9 cellular contexts compared by ENCODE assay signal in the genomic region with DNA sequence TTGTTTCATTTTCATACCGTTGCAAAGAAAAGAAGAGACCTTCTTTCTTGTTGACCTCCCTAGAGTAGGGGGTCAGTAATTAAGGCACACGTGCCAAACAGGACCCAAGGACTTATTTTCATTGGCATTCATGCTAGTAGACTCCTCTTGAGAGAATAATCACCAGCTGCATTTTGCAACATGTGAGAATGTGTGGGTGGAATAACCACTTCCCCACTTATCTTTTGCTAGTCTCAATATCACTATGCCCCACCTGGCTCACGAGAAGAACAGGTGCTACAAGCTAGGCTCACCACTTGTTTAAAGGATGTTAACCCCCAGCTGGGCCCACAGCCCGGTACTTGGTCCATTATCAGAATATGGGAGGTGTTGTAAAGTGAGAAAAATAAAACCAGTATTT.
A peak's percentile ranks its signal among the peaks of the same experiment; 100 is the strongest.
DNase-seq lines count a peak whose midpoint lies in the region; ATAC-seq and TF ChIP-seq lines count a peak whose summit lies in the region.
"Had no signal": no experiment of that assay in that cellular context is flagged by ENCODE, and none has a peak within 500 bp of the region (broad histone marks: within the 10 kb centered on the region; RNA-seq: fewer than 3 reads in every experiment).

No MANE protein-coding gene starts in this region.

- H3K27ac Mint-ChIP-seq in CD4-positive, alpha-beta memory T cell: no peak overlapping the region
- H3K27ac Mint-ChIP-seq in activated CD4-positive, alpha-beta memory T cell treated with anti-CD3 and anti-CD28 coated beads for 36 hours: no peak overlapping the region

- H3K27ac ChIP-seq in MM.1S (ENCODE audit: low read length): peak overlapping the region; percentile 96
- H3K27ac ChIP-seq in CD4-positive, alpha-beta memory T cell (ENCODE audit: low read depth, low read length): no peak overlapping the region

- peaks cover 0 to 1% (median 0%) of the 10 kb centered on the region in 4 donors for H3K4me1 Mint-ChIP-seq in CD4-positive, alpha-beta memory T cell
- H3K4me1 Mint-ChIP-seq in activated CD4-positive, alpha-beta memory T cell treated with anti-CD3 and anti-CD28 coated beads for 36 hours (ENCODE audit: low read depth): no peaks in the 10 kb centered on the region

- H3K36me3 ChIP-seq in MM.1S (replicated peaks; ENCODE audit: insufficient read depth, low read length): no peaks in the 10 kb centered on the region
- H3K36me3 ChIP-seq in CD4-positive, alpha-beta memory T cell (ENCODE audit: insufficient read depth, low read length): no peaks in the 10 kb centered on the region

- H3K4me3 ChIP-seq in MM.1S (ENCODE audit: low read length): peak overlapping the region; percentile 51
- H3K4me3 ChIP-seq in epithelial cell of proximal tubule (ENCODE audit: low read depth, low read length): no peak overlapping the region
- no peak overlapping the region for H3K4me3 ChIP-seq in CD4-positive, alpha-beta memory T cell (ENCODE audit: low read length in 2 of 2)

- POLR2A ChIA-PET in CD4-positive, alpha-beta memory T cell (lab: Charles Lee; ENCODE audit: partially characterized antibody): no interaction called here
- POLR2A ChIA-PET in activated CD4-positive, alpha-beta memory T cell treated with anti-CD3 and anti-CD28 coated beads for 36 hours (lab: Charles Lee): no interaction called here

- CTCF ChIA-PET in CD4-positive, alpha-beta memory T cell (lab: Charles Lee; ENCODE audit: partially characterized antibody): no interaction called here
- CTCF ChIA-PET in activated CD4-positive, alpha-beta memory T cell treated with anti-CD3 and anti-CD28 coated beads for 36 hours (lab: Charles Lee): no interaction called here

- peaks cover 0 to 2% (median 0%) of the 10 kb centered on the region in 8 donors for H3K9me3 Mint-ChIP-seq in CD4-positive, alpha-beta memory T cell
- peaks cover 2% of the 10 kb centered on the region for H3K9me3 Mint-ChIP-seq in activated CD4-positive, alpha-beta memory T cell treated with anti-CD3 and anti-CD28 coated beads for 36 hours

- H3K27me3 Mint-ChIP-seq in CD4-positive, alpha-beta memory T cell: no peaks in the 10 kb centered on the region
- no peaks in the 10 kb centered on the region for H3K27me3 Mint-ChIP-seq in activated CD4-positive, alpha-beta memory T cell treated with anti-CD3 and anti-CD28 coated beads for 36 hours

- H3K79me2 ChIP-seq in MM.1S (ENCODE audit: low read length): no peaks in the 10 kb centered on the region

- no peak overlapping the region for H2AFZ ChIP-seq in MM.1S (ENCODE audit: low read length)

- H3K9ac ChIP-seq in MM.1S (ENCODE audit: low read length): peak overlapping the region; percentile 83

- no peaks in the 10 kb centered on the region for H3K36me3 Mint-ChIP-seq in CD4-positive, alpha-beta memory T cell
- H3K36me3 Mint-ChIP-seq in activated CD4-positive, alpha-beta memory T cell treated with anti-CD3 and anti-CD28 coated beads for 36 hours: no peaks in the 10 kb centered on the region

- TF ChIP-seq CTCF in MM.1S (IDR thresholded peaks at IDR 0.05; ENCODE audit: low read length): no peak
- no peak for TF ChIP-seq CTCF in epithelial cell of proximal tubule (conservative IDR thresholded peaks at IDR 0.05; ENCODE audit: low read depth, low read length)

- H3F3A ChIP-seq in MM.1S (ENCODE audit: insufficient read depth, low read length): peaks cover 50% of the 10 kb centered on the region

- H3K9me3 ChIP-seq in MM.1S (replicated peaks; ENCODE audit: insufficient read depth, low read length): no peaks in the 10 kb centered on the region
- no peaks in the 10 kb centered on the region for H3K9me3 ChIP-seq in CD4-positive, alpha-beta memory T cell (ENCODE audit: control insufficient read depth in 1 of 2, low read length in 2 of 2)

- peaks cover 53% of the 10 kb centered on the region for H3K4me1 ChIP-seq in MM.1S (ENCODE audit: low read length)
- H3K4me1 ChIP-seq in CD4-positive, alpha-beta memory T cell (ENCODE audit: insufficient read depth, low read length): no peaks in the 10 kb centered on the region

- no peaks in the 10 kb centered on the region for H3K27me3 ChIP-seq in MM.1S (replicated peaks; ENCODE audit: insufficient read depth, low read length)
- no peaks in the 10 kb centered on the region for H3K27me3 ChIP-seq in CD4-positive, alpha-beta memory T cell (ENCODE audit: insufficient read depth, low read length)

- no peaks in the 10 kb centered on the region for H4K20me1 ChIP-seq in MM.1S (ENCODE audit: insufficient read depth, low read length)

- H3K9me2 ChIP-seq in MM.1S (replicated peaks; ENCODE audit: insufficient read depth, low read length): no peaks in the 10 kb centered on the region

- intact Hi-C loops in CD4-positive, alpha-beta memory T cell (cut with micrococcal nuclease): no loop called here
- intact Hi-C loops in activated CD4-positive, alpha-beta memory T cell treated with anti-CD3 and anti-CD28 coated beads for 36 hours (cut with micrococcal nuclease): no loop called here

- ATAC-seq in GM18511 (IDR thresholded peaks at IDR 0.05; ENCODE audit: unreplicated experiment) (peak; percentile 93), GM21723 (IDR thresholded peaks at IDR 0.05; ENCODE audit: unreplicated experiment) (peak; percentile 90)

- H3K4me3 Mint-ChIP-seq in CD4-positive, alpha-beta memory T cell: no peak overlapping the region
- no peak overlapping the region for H3K4me3 Mint-ChIP-seq in activated CD4-positive, alpha-beta memory T cell treated with anti-CD3 and anti-CD28 coated beads for 36 hours

- DNase-seq in MM.1S: peak; percentile 96
- peak; percentile 10 for DNase-seq in epithelial cell of proximal tubule (ENCODE audit: low read depth)
- no peak for DNase-seq in GM03348 (ENCODE audit: low spot score)
- DNase-seq in CD4-positive, alpha-beta memory T cell: no peak
- no peak for DNase-seq in cortex of kidney (lab: John Stamatoyannopoulos, UW)
- no peak for DNase-seq in activated CD4-positive, alpha-beta memory T cell treated with anti-CD3 and anti-CD28 coated beads for 36 hours
- DNase-seq: activated effector memory CD4-positive, alpha-beta T cell treated with anti-CD3 and anti-CD28 coated beads, Interleukin-2, amount 50 U/mL, for 16 hours had no signal

- H3K4me2 ChIP-seq in MM.1S (ENCODE audit: low read depth, low read length): peak overlapping the region; percentile 73

Comparison
In these comparisons a context has a peak if more than half of its experiments do, and no peak if none do; other contexts are left out.
1. DNase-seq: peak in MM.1S (single experiment) and epithelial cell of proximal tubule (single experiment); none in GM03348 (single experiment), CD4-positive, alpha-beta memory T cell (0 of 5), cortex of kidney (single experiment) and activated CD4-positive, alpha-beta memory T cell treated with anti-CD3 and anti-CD28 coated beads for 36 hours (single experiment).